ENCODE assay signal across 31 cellular contexts in genomic region chr9:99834474-99834873, GRCh38. TPM values are rescaled to one million over a fixed set of nuclear protein-coding genes. Genes with fewer than 3 reads are reported as not detected.
"Had no signal": no experiment of that assay in that cellular context is flagged by ENCODE, and none has a peak within 500 bp of the region (broad histone marks: within the 10 kb centered on the region; RNA-seq: fewer than 3 reads in every experiment).

No MANE protein-coding gene starts in this region.

- H3K27ac Mint-ChIP-seq: activated B cell treated with CpG ODN at 0.5 μM for 24 hours; activated CD4-positive, alpha-beta T cell treated with anti-CD3 and anti-CD28 coated beads, Interleukin-2, amount 10 ng/mL, durations not matched to agents 7 days and 5 days; activated naive CD4-positive, alpha-beta T cell treated with anti-CD3 and anti-CD28 coated beads, Interleukin-2, amount 10 ng/mL, durations not matched to agents 7 days and 5 days; activated naive CD4-positive, alpha-beta T cell treated with anti-CD3 and anti-CD28 coated beads, Interleukin-2, amount 50 U/mL, for 72 hours; activated naive CD8-positive, alpha-beta T cell treated with anti-CD3 and anti-CD28 coated beads, Interleukin-2, amount 10 ng/mL, durations not matched to agents 7 days and 5 days; activated T-cell treated with anti-CD3 and anti-CD28 coated beads, Interleukin-2, amount 50 U/mL, for 24 hours; activated T-cell treated with anti-CD3 and anti-CD28 coated beads, Interleukin-2, amount 50 U/mL, for 72 hours; brain; T-cell; T-helper 1 cell treated with Interleukin-12 subunit alpha and Interleukin-12 subunit beta and Interleukin-4 antibody, amounts not matched to agents 30 μg/mL and 1 μg/mL, for 36 hours; T-helper 2 cell treated with Interferon-gamma antibody and Interleukin-4, amounts not matched to agents 5 μg/mL and 100 μg/mL, for 36 hours had no signal

- DNase-seq: activated B cell treated with CpG ODN at 0.5 μM for 24 hours; activated CD4-positive, alpha-beta T cell treated with anti-CD3 and anti-CD28 coated beads, Interleukin-2, amount 10 ng/mL, durations not matched to agents 7 days and 5 days; activated CD4-positive, alpha-beta T cell treated with anti-CD3 and anti-CD28 coated beads, Interleukin-2, amount 50 U/mL, for 4 hours; activated CD8-positive, alpha-beta memory T cell treated with anti-CD3 and anti-CD28 coated beads, Interleukin-2, amount 50 U/mL, for 48 hours; activated gamma-delta T cell; activated naive CD4-positive, alpha-beta T cell; activated naive CD4-positive, alpha-beta T cell treated with anti-CD3 and anti-CD28 coated beads, Interleukin-2, amount 10 ng/mL, durations not matched to agents 7 days and 5 days; activated naive CD8-positive, alpha-beta T cell treated with anti-CD3 and anti-CD28 coated beads, Interleukin-2, amount 10 ng/mL, durations not matched to agents 7 days and 5 days; activated T-cell treated with anti-CD3 and anti-CD28 coated beads for 4 hours; activated T-cell treated with anti-CD3 and anti-CD28 coated beads, Interleukin-2, amount 50 U/mL, for 24 hours; activated T-cell treated with anti-CD3 and anti-CD28 coated beads, Interleukin-2, amount 50 U/mL, for 72 hours; central memory CD4-positive, alpha-beta T cell; cerebellar nuclear complex; colonic mucosa; effector CD8-positive, alpha-beta T cell; foreskin fibroblast; gastrocnemius medialis; glutamatergic neuron; heart left ventricle; T1000 had no signal

- ATAC-seq: activated CD4-positive, CD25-positive, alpha-beta regulatory T cell treated with anti-CD3 and anti-CD28 coated beads, Interleukin-2, amount 50 U/mL, for 24 hours; gastrocnemius medialis; heart left ventricle had no signal

- H3K4me3 Mint-ChIP-seq: activated B cell treated with CpG ODN at 0.5 μM for 24 hours; activated CD4-positive, alpha-beta T cell treated with anti-CD3 and anti-CD28 coated beads, Interleukin-2, amount 10 ng/mL, durations not matched to agents 7 days and 5 days; activated naive CD4-positive, alpha-beta T cell treated with anti-CD3 and anti-CD28 coated beads, Interleukin-2, amount 10 ng/mL, durations not matched to agents 7 days and 5 days; activated naive CD8-positive, alpha-beta T cell treated with anti-CD3 and anti-CD28 coated beads, Interleukin-2, amount 10 ng/mL, durations not matched to agents 7 days and 5 days; activated T-cell treated with anti-CD3 and anti-CD28 coated beads, Interleukin-2, amount 50 U/mL, for 24 hours; activated T-cell treated with anti-CD3 and anti-CD28 coated beads, Interleukin-2, amount 50 U/mL, for 72 hours; brain; T-cell; T-helper 1 cell treated with Interleukin-12 subunit alpha and Interleukin-12 subunit beta and Interleukin-4 antibody, amounts not matched to agents 30 μg/mL and 1 μg/mL, for 36 hours; T-helper 2 cell treated with Interferon-gamma antibody and Interleukin-4, amounts not matched to agents 5 μg/mL and 100 μg/mL, for 36 hours had no signal

- H3K4me1 ChIP-seq: ascending aorta, breast epithelium, colonic mucosa, gastrocnemius medialis, heart left ventricle had no signal

- H3K36me3 Mint-ChIP-seq: activated naive CD4-positive, alpha-beta T cell treated with anti-CD3 and anti-CD28 coated beads, Interleukin-2, amount 10 ng/mL, durations not matched to agents 7 days and 5 days had no signal

- H3K9me3 Mint-ChIP-seq: activated B cell treated with CpG ODN at 0.5 μM for 24 hours; activated CD4-positive, alpha-beta T cell treated with anti-CD3 and anti-CD28 coated beads, Interleukin-2, amount 10 ng/mL, durations not matched to agents 7 days and 5 days; activated naive CD4-positive, alpha-beta T cell treated with anti-CD3 and anti-CD28 coated beads, Interleukin-2, amount 10 ng/mL, durations not matched to agents 7 days and 5 days; activated naive CD4-positive, alpha-beta T cell treated with anti-CD3 and anti-CD28 coated beads, Interleukin-2, amount 50 U/mL, for 72 hours; activated naive CD8-positive, alpha-beta T cell treated with anti-CD3 and anti-CD28 coated beads, Interleukin-2, amount 10 ng/mL, durations not matched to agents 7 days and 5 days; activated T-cell treated with anti-CD3 and anti-CD28 coated beads, Interleukin-2, amount 50 U/mL, for 24 hours; activated T-cell treated with anti-CD3 and anti-CD28 coated beads, Interleukin-2, amount 50 U/mL, for 72 hours; brain; T-cell; T-helper 1 cell treated with Interleukin-12 subunit alpha and Interleukin-12 subunit beta and Interleukin-4 antibody, amounts not matched to agents 30 μg/mL and 1 μg/mL, for 36 hours; T-helper 2 cell treated with Interferon-gamma antibody and Interleukin-4, amounts not matched to agents 5 μg/mL and 100 μg/mL, for 36 hours had no signal

- H3K36me3 ChIP-seq: breast epithelium, cardiac muscle cell, colonic mucosa, WERI-Rb-1 had no signal

- H3K4me3 ChIP-seq: ascending aorta, breast epithelium, cardiac muscle cell, colonic mucosa, gastrocnemius medialis, heart left ventricle had no signal

- H3K4me1 Mint-ChIP-seq: activated naive CD4-positive, alpha-beta T cell treated with anti-CD3 and anti-CD28 coated beads, Interleukin-2, amount 10 ng/mL, durations not matched to agents 7 days and 5 days; brain; T-cell had no signal

- H3K27ac ChIP-seq: ascending aorta, breast epithelium, cardiac muscle cell, colonic mucosa, gastrocnemius medialis, heart left ventricle, WERI-Rb-1 had no signal

- H3K27me3 ChIP-seq: ascending aorta, breast epithelium, gastrocnemius medialis had no signal

- H3K9me3 ChIP-seq: ascending aorta, breast epithelium, colonic mucosa, gastrocnemius medialis, heart left ventricle had no signal

RNA-seq across cellular contexts. Expression of gene NR4A3, which starts 12.8 kb away (rescaled TPM):
- total RNA-seq: epithelial cell of proximal tubule had no signal
